1 cellular context compared by ENCODE assay signal in genomic region chr11:92993004-92993403, GRCh38.
TF ChIP-seq lines count a peak whose summit lies in the region.

No MANE protein-coding gene starts in this region.

TF ChIP-seq in SK-N-SH, 30 proteins besides CTCF, POLR2A, EP300 and RAD21 (continued from another document):
- TF ChIP-seq USF1 (IDR thresholded peaks at IDR 0.05; ENCODE audit: borderline replicate concordance, low read depth) (no peak), JUND (IDR thresholded peaks at IDR 0.05) (peak; percentile 35; the same call in 1 of the 2 replicates), PBX3 (IDR thresholded peaks at IDR 0.05) (peak; percentile 55), TCF12 (IDR thresholded peaks at IDR 0.05) (peak; percentile 87), NFIC (IDR thresholded peaks at IDR 0.05; ENCODE audit: borderline replicate concordance) (peak; percentile 14; the same call in 1 of the 2 replicates), GATA2 (CRISPR knock-in tag; IDR thresholded peaks at IDR 0.05) (no peak), POLR2AphosphoS5 (IDR thresholded peaks at IDR 0.05; ENCODE audit: low read depth, low read length) (peak; percentile 28; the same call in 1 of the 2 replicates), GABPA (IDR thresholded peaks at IDR 0.05; ENCODE audit: low read depth) (no peak), TAF1 (IDR thresholded peaks at IDR 0.05; ENCODE audit: borderline replicate concordance, low read depth, low read length) (no peak), SIN3A (IDR thresholded peaks at IDR 0.05; ENCODE audit: borderline replicate concordance, low read depth, low read length) (no peak)
